Comparison of ENCODE assay signal across 14 cellular contexts in the genomic region with DNA sequence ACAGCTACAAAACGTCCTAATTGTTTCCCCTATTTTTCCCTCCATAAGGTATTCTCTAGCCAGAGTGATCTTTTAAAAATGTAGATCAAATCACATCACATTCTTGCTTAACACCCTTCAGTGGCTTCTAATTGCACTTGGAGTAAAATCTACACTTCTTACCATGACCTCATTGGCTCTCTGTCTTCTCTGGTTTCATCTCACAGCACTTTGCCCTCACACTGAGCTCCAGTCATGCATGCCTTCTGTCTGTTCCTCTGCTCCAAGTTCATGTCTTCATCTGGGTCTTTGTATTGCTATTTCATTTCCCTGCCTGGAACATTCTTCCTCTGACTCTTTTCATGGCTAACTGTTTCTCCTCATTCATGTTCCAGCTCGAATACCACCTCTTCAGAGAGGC.
DNase-seq lines count a peak whose midpoint lies in the region; ATAC-seq lines count a peak whose summit lies in the region.
"Had no signal": no experiment of that assay in that cellular context is flagged by ENCODE, and none has a peak within 500 bp of the region (broad histone marks: within the 10 kb centered on the region; RNA-seq: fewer than 3 reads in every experiment).

No MANE protein-coding gene starts in this region.

- no peak overlapping the region for H2BK120ac ChIP-seq in mesenchymal stem cell (ENCODE audit: low read depth, low read length)

- H2BK15ac ChIP-seq in mesenchymal stem cell (ENCODE audit: low read depth, poor library complexity, severe bottlenecking) = no peak overlapping the region

- no peak overlapping the region for H3K23ac ChIP-seq in mesenchymal stem cell (ENCODE audit: low read length in 2 of 2)

- no peak overlapping the region for H3K14ac ChIP-seq in mesenchymal stem cell (ENCODE audit: low read length in 2 of 2)

- H3K27ac ChIP-seq in mesenchymal stem cell (ENCODE audit: low read length, poor library complexity, severe bottlenecking) = no peak overlapping the region
- H3K27ac ChIP-seq: lower lobe of right lung had no signal

- peak overlapping the region in 1 of 2 experiments; percentile 47 for H3K4ac ChIP-seq in mesenchymal stem cell (ENCODE audit: low read depth in 1 of 2, low read length in 2 of 2)

- no peaks in the 10 kb centered on the region for H3K36me3 ChIP-seq in mesenchymal stem cell (ENCODE audit: control insufficient read depth in 1 of 2, insufficient read depth in 2 of 2, low read depth in 1 of 2, low read length in 2 of 2)
- H3K36me3 ChIP-seq: lower lobe of right lung had no signal

- H3K9me3 ChIP-seq in mesenchymal stem cell (ENCODE audit: control insufficient read depth, low read length) = peaks cover 7% of the 10 kb centered on the region
- H3K9me3 ChIP-seq: lower lobe of right lung had no signal

- DNase-seq in kidney glomerular epithelial cell (lab: John Stamatoyannopoulos, UW) (peak; percentile 78), putamen (ENCODE audit: low spot score) (no peak), NCI-H2029 (lab: John Stamatoyannopoulos, UW) (no peak), mesenchymal stem cell (no peak)
- DNase-seq: activated CD4-positive, alpha-beta memory T cell treated with anti-CD3 and anti-CD28 coated beads for 36 hours; aorta; KBM-7; lower lobe of right lung; stimulated activated naive B cell treated with anti-CD40 and anti-IgM and Interleukin-4, amounts not matched to agents 10 μg/mL and 1 μg/mL and 100 μg/mL, for 72 hours; T1000 had no signal

- no peak overlapping the region for H2BK12ac ChIP-seq in mesenchymal stem cell (ENCODE audit: low read length in 2 of 2)

- H3K79me1 ChIP-seq in mesenchymal stem cell (replicated peaks; ENCODE audit: low read length, poor library complexity, severe bottlenecking) = no peaks in the 10 kb centered on the region

- H3K18ac ChIP-seq in mesenchymal stem cell (ENCODE audit: low read depth in 1 of 2, low read length in 2 of 2) = no peak overlapping the region

- no peak overlapping the region for H3K4me3 ChIP-seq in mesenchymal stem cell (ENCODE audit: insufficient read depth in 1 of 2, low read depth in 1 of 2, low read length in 2 of 2)
- H3K4me3 ChIP-seq: lower lobe of right lung had no signal

- no peak overlapping the region for H2AK5ac ChIP-seq in mesenchymal stem cell (ENCODE audit: low read length, severe bottlenecking)

- H4K91ac ChIP-seq in mesenchymal stem cell (ENCODE audit: low read length) = no peak overlapping the region

- no peak overlapping the region for H3K9ac ChIP-seq in mesenchymal stem cell (ENCODE audit: low read length)

- ATAC-seq in GM18870 (IDR thresholded peaks at IDR 0.05; ENCODE audit: unreplicated experiment) (peak; percentile 79), GM21619 (IDR thresholded peaks at IDR 0.05; ENCODE audit: unreplicated experiment) (peak; percentile 68), HG03103 (IDR thresholded peaks at IDR 0.05; ENCODE audit: low read depth, unreplicated experiment) (peak; percentile 84), esophagus mucosa (no peak)
- ATAC-seq: lower lobe of right lung; stimulated activated naive B cell treated with anti-CD40 and anti-IgM and Interleukin-4, amounts not matched to agents 10 μg/mL and 1 μg/mL and 100 μg/mL, for 72 hours had no signal

- H2BK5ac ChIP-seq in mesenchymal stem cell (ENCODE audit: low read depth, low read length, poor library complexity, severe bottlenecking) = no peak overlapping the region

- no peak overlapping the region for H3K4me2 ChIP-seq in mesenchymal stem cell (ENCODE audit: low read length, poor library complexity, severe bottlenecking)

- no peak overlapping the region for H4K8ac ChIP-seq in mesenchymal stem cell (ENCODE audit: low read length)

- WGBS in mesenchymal stem cell = 32% methylated on average over 2 of the region's 2 CpGs

- H3K27me3 ChIP-seq in mesenchymal stem cell (ENCODE audit: control insufficient read depth in 1 of 2, insufficient read depth in 1 of 2, low read length in 2 of 2) = no peaks in the 10 kb centered on the region

- H3K4me1 ChIP-seq in mesenchymal stem cell (ENCODE audit: control insufficient read depth, insufficient read depth, low read depth, low read length) = no peaks in the 10 kb centered on the region
- H3K4me1 ChIP-seq: lower lobe of right lung had no signal

- no peak overlapping the region for H2AFZ ChIP-seq in mesenchymal stem cell (ENCODE audit: low read depth, low read length)
